Comparison of ENCODE assay signal across 8 cellular contexts in genomic region chr17:48728232-48729231, GRCh38. TPM values are rescaled to one million over a fixed set of nuclear protein-coding genes. Genes with fewer than 3 reads are reported as not detected.
DNase-seq lines count a peak whose midpoint lies in the region; ATAC-seq, FAIRE-seq and TF ChIP-seq lines count a peak whose summit lies in the region.

TSS of gene HOXB13 (minus strand) at chr17:48728750. CDS start at chr17:48728593, 157 bp downstream.

- POLR2A ChIA-PET in IMR-90 (lab: Charles Lee; ENCODE audit: unreplicated experiment), result interaction anchor here (0.6 kb wide), 3 partner anchors 9 to 464 kb away, joined by 3 read pairs; no protein-coding TSS in a partner anchor

- TF ChIP-seq POLR2A in IMR-90 (IDR thresholded peaks at IDR 0.05; ENCODE audit: low read depth, low read length), result no peak

- peak within 1 kb of the TSS; percentile 18 for H2AFZ ChIP-seq in IMR-90 (replicated peaks; ENCODE audit: low read length, poor library complexity)

- no TSS peak for BruUV-seq in IMR-90 (replicated peaks; lab: Mats Ljungman, UMichigan)

- dilution Hi-C loops in IMR-90 (cut with HindIII; ENCODE audit: low sequenced_read_pairs, unreplicated experiment), result no loop called here

- H4K20me1 ChIP-seq in BLaER1 (peaks cover 96% of the 10 kb centered on the region), IMR-90 (ENCODE audit: insufficient read depth, low read length) (0 out of 2 replicates have a peak, but pooled peaks cover 14% of the 10 kb centered on the region)

- H3K4me2 ChIP-seq in BLaER1, result peak within 1 kb of the TSS; percentile 4; the same call in 1 of the 2 replicates
- peak within 1 kb of the TSS; percentile 46; the same call in 1 of the 2 replicates for H3K4me2 ChIP-seq in IMR-90 (ENCODE audit: low read depth, low read length)

- H3K4me3 ChIP-seq in BLaER1 (peak within 1 kb of the TSS; percentile 22; the same call in 1 of the 2 replicates), IMR-90 (ENCODE audit: insufficient read depth, low read depth, low read length) (peak within 1 kb of the TSS; percentile 27; the same call in 1 of the 2 replicates), fibroblast of pulmonary artery (replicated peaks; ENCODE audit: low read depth, low read length) (no peak within 1 kb of the TSS), small intestine (ENCODE audit: low read depth in 1 of 2, low read length in 2 of 2) (peak within 1 kb of the TSS; percentile 1 to 25)

- TF ChIP-seq CTCF in IMR-90 (conservative IDR thresholded peaks at IDR 0.05; ENCODE audit: low read depth, low read length), result no peak
- no peak for TF ChIP-seq CTCF in fibroblast of pulmonary artery (IDR thresholded peaks at IDR 0.05; ENCODE audit: low read length, missing control alignments)

- no peak for FAIRE-seq in small intestine (lab: Jason Lieb, UNC)

- no peaks in the 10 kb centered on the region for H3K9me1 ChIP-seq in IMR-90 (ENCODE audit: insufficient read depth, low read length)

- no peaks in the 10 kb centered on the region for H3K79me1 ChIP-seq in IMR-90 (ENCODE audit: low read depth in 1 of 2, low read length in 2 of 2)

- no peak within 1 kb of the TSS for H2AK5ac ChIP-seq in IMR-90 (ENCODE audit: low read depth, low read length)

- ATAC-seq in IMR-90 (ENCODE audit: low read depth), result peak; percentile 63
- ATAC-seq in GM21381 (IDR thresholded peaks at IDR 0.05; ENCODE audit: unreplicated experiment), result no peak
- no peak for ATAC-seq in HG03469 (IDR thresholded peaks at IDR 0.05; ENCODE audit: unreplicated experiment)

- H3K27ac ChIP-seq in BLaER1 (no peak within 1 kb of the TSS), IMR-90 (ENCODE audit: insufficient read depth, low read length) (no peak within 1 kb of the TSS), small intestine (ENCODE audit: low read depth in 1 of 2, low read length in 1 of 2) (no peak within 1 kb of the TSS)

- H4K91ac ChIP-seq in IMR-90 (ENCODE audit: insufficient read depth, low read depth, low read length), result no peak within 1 kb of the TSS

- H2BK20ac ChIP-seq in IMR-90 (ENCODE audit: low read depth, low read length), result no peak within 1 kb of the TSS

- DNase-seq in IMR-90, result peak; percentile 39
- peak; percentile 25 for DNase-seq in T-helper 22 cell (ENCODE audit: low read depth)
- peak; percentile 24 for DNase-seq in fibroblast of pulmonary artery (ENCODE audit: low read depth)
- DNase-seq in small intestine, result no peak
- DNase-seq in GDM1 (lab: John Stamatoyannopoulos, UW), result no peak

- no peak within 1 kb of the TSS for H2BK5ac ChIP-seq in IMR-90 (ENCODE audit: low read depth, low read length, poor library complexity, severe bottlenecking)

- no peak within 1 kb of the TSS for H2AK9ac ChIP-seq in IMR-90 (replicated peaks; ENCODE audit: low read depth, low read length, poor library complexity)

- no peak within 1 kb of the TSS for H3K18ac ChIP-seq in IMR-90 (ENCODE audit: low read depth, low read length)

- 10% methylated on average over 22 of the region's 55 CpGs; no CpG with 5 or more reads in 1 of the 2 experiments for WGBS in IMR-90 (ENCODE audit: extremely low coverage in 2 of 2, insufficient read length in 1 of 2), 2 experiments
- WGBS in small intestine, 3 donors, result 5 to 6% (median 5%) methylated on average over 51 to 55 of the region's 55 CpGs

- no peak within 1 kb of the TSS for H3K4ac ChIP-seq in IMR-90 (ENCODE audit: low read depth, low read length)

- TF ChIP-seq RAD21 in IMR-90 (IDR thresholded peaks at IDR 0.05; ENCODE audit: low read length), result no peak

- CTCF ChIA-PET in IMR-90 (lab: Yijun Ruan, JAX), result interaction anchor here (0.6 to 1.1 kb wide), 2 partner anchors 62 to 485 kb away, joined by 3 to 4 read pairs; no protein-coding TSS in a partner anchor

- intact Hi-C loops in IMR-90 (cut with micrococcal nuclease), result loop anchor here (10.0 kb wide), 1 partner anchor 306 kb away; no protein-coding TSS in a partner anchor

- no peak within 1 kb of the TSS for H2BK15ac ChIP-seq in IMR-90 (ENCODE audit: low read depth, low read length)

- H3K9me3 ChIP-seq in BLaER1 (no peaks in the 10 kb centered on the region), IMR-90 (ENCODE audit: control insufficient read depth, insufficient read depth, low read length) (peaks cover 6% of the 10 kb centered on the region; the same call in 1 of the 2 replicates), small intestine (ENCODE audit: control insufficient read depth, low read depth) (no peaks in the 10 kb centered on the region)

- H2BK120ac ChIP-seq in IMR-90 (ENCODE audit: low read depth, low read length), result no peak within 1 kb of the TSS

- H3K23ac ChIP-seq in IMR-90 (ENCODE audit: low read depth, low read length), result no peak within 1 kb of the TSS

- in situ Hi-C loops in IMR-90 (cut with MboI; ENCODE audit: low sequenced_read_pairs), result loop anchor here (5.0 to 10.0 kb wide), 3 partner anchors 74 to 306 kb away; no protein-coding TSS in a partner anchor

- H3K27me3 ChIP-seq in BLaER1, result peaks cover 100% of the 10 kb centered on the region
- peaks cover 92% of the 10 kb centered on the region for H3K27me3 ChIP-seq in IMR-90 (ENCODE audit: control insufficient read depth, insufficient read depth, low read length)
- peaks cover 0 to 61% of the 10 kb centered on the region in 2 donors for H3K27me3 ChIP-seq in small intestine (ENCODE audit: control insufficient read depth in 2 of 2, insufficient read depth in 2 of 2, low read length in 2 of 2)

- H4K8ac ChIP-seq in IMR-90 (ENCODE audit: low read depth in 2 of 2, low read length in 2 of 2), result no peak within 1 kb of the TSS

- H3K14ac ChIP-seq in IMR-90 (replicated peaks; ENCODE audit: low read depth, low read length), result no peak within 1 kb of the TSS

- no peak within 1 kb of the TSS for H4K5ac ChIP-seq in IMR-90 (ENCODE audit: low read depth, low read length)

- H3K36me3 ChIP-seq in BLaER1 (no peaks in the 10 kb centered on the region), IMR-90 (ENCODE audit: control insufficient read depth, insufficient read depth, low read length) (no peaks in the 10 kb centered on the region), small intestine (ENCODE audit: control insufficient read depth in 2 of 2, insufficient read depth in 2 of 2, low read length in 2 of 2) (no peaks in the 10 kb centered on the region)

- H3K9ac ChIP-seq in BLaER1 (no peak within 1 kb of the TSS), IMR-90 (ENCODE audit: low read depth, low read length) (no peak within 1 kb of the TSS)

- H3K4me1 ChIP-seq in BLaER1 (no peaks in the 10 kb centered on the region), IMR-90 (ENCODE audit: control insufficient read depth, insufficient read depth, low read length) (no peaks in the 10 kb centered on the region), small intestine (ENCODE audit: control insufficient read depth in 2 of 2, insufficient read depth in 1 of 2, low read depth in 1 of 2, low read length in 1 of 2) (peaks cover 2 to 3% of the 10 kb centered on the region in 2 donors)

- no peak within 1 kb of the TSS for H3K56ac ChIP-seq in IMR-90 (ENCODE audit: extremely low read depth, insufficient read depth, low read length)

TF ChIP-seq in IMR-90, 13 proteins besides CTCF, POLR2A, EP300 and RAD21:
- TF ChIP-seq RFX5 (IDR thresholded peaks at IDR 0.05; ENCODE audit: low read depth, low read length) (no peak), MXI1 (IDR thresholded peaks at IDR 0.05; ENCODE audit: borderline replicate concordance, low read depth, low read length) (no peak), BHLHE40 (IDR thresholded peaks at IDR 0.05; ENCODE audit: low read depth, low read length) (no peak), NFE2L2 (IDR thresholded peaks at IDR 0.05; ENCODE audit: low read depth, low read length) (no peak), ELK1 (IDR thresholded peaks at IDR 0.05; ENCODE audit: borderline replicate concordance, low read depth, low read length) (no peak), RCOR1 (IDR thresholded peaks at IDR 0.05; ENCODE audit: insufficient replicate concordance, low read length) (no peak), SMC3 (IDR thresholded peaks at IDR 0.05; ENCODE audit: low read depth, low read length) (no peak), MAZ (IDR thresholded peaks at IDR 0.05; ENCODE audit: borderline replicate concordance, low read depth, low read length) (no peak), FOS (IDR thresholded peaks at IDR 0.05; ENCODE audit: low read depth, low read length) (no peak), CEBPB (IDR thresholded peaks at IDR 0.05; ENCODE audit: low read depth, low read length) (no peak), USF2 (IDR thresholded peaks at IDR 0.05; ENCODE audit: low read depth, low read length) (no peak), MAFK (IDR thresholded peaks at IDR 0.05; ENCODE audit: low read depth, low read length) (no peak), CHD1 (IDR thresholded peaks at IDR 0.05; ENCODE audit: low read depth, low read length) (no peak)

RNA-seq across cellular contexts. Expression of gene HOXB13, which starts in this region (rescaled TPM):
- total RNA-seq in IMR-90 (2012; rRNA removed), result not detected in 2 replicates
- not detected in 2 replicates for polyA plus RNA-seq in IMR-90 (2012; rRNA removed)
- not detected in 2 replicates for polyA plus RNA-seq in IMR-90 (2012; cell fraction: cytosol; rRNA removed)
- polyA plus RNA-seq in IMR-90 (2012; cell fraction: nucleus; rRNA removed; ENCODE audit: low replicate concordance), result not detected in 2 replicates
- polyA plus RNA-seq in small intestine, result under 1 TPM in 1 of 3 donors, not detected in 2; 0.22 TPM

Comparison
In these comparisons a context has a peak if more than half of its experiments do, and no peak if none do; other contexts are left out.
1. Peak in DNase-seq, ATAC-seq, H3K4me3 ChIP-seq and H3K4me2 ChIP-seq in IMR-90; RNA of the gene not detected or under 1 TPM.
2. DNase-seq: peak in T-helper 22 cell (single experiment) and fibroblast of pulmonary artery (single experiment); none in small intestine (single experiment) and GDM1 (single experiment).